ENCODE assay signal across 8 cellular contexts in genomic region chr11:536841-537621, GRCh38. TPM values are rescaled to one million over a fixed set of nuclear protein-coding genes. Genes with fewer than 3 reads are reported as not detected.
DNase-seq lines count a peak whose midpoint lies in the region; ATAC-seq and TF ChIP-seq lines count a peak whose summit lies in the region.

TSS of gene LRRC56 (plus strand) at chr11:537527. CDS start at chr11:540685, 3,158 bp downstream.

- in situ Hi-C loops in ACHN (cut with HindIII; ENCODE audit: low pct_ligation_motif_present, low pct_unique_long_range_greater_than_20kb, low sequenced_read_pairs) = no loop called here

- H3K36me3 ChIP-seq in DND-41 (ENCODE audit: insufficient read depth, low read length) (peaks cover 24% of the 10 kb centered on the region), SU-DHL-6 (ENCODE audit: low read length) (no peaks in the 10 kb centered on the region)

- peaks cover 2% of the 10 kb centered on the region for H3K36me3 Mint-ChIP-seq in activated naive CD8-positive, alpha-beta T cell treated with anti-CD3 and anti-CD28 coated beads, Interleukin-2, amount 10 ng/mL, durations not matched to agents 7 days and 5 days

- POLR2A ChIA-PET in activated naive CD8-positive, alpha-beta T cell treated with anti-CD3 and anti-CD28 coated beads, Interleukin-2, amount 10 ng/mL, durations not matched to agents 7 days and 5 days (lab: Charles Lee) = interaction anchor here (0.6 to 3.3 kb wide), 9 partner anchors 18 to 282 kb away, joined by 3 to 14 read pairs (median 3); partner anchors contain the start of genes RNH1, RPLP2 and SIGIRR

- H3K79me2 ChIP-seq in DND-41 (ENCODE audit: insufficient read depth, low read length) (peaks cover 18% of the 10 kb centered on the region), SU-DHL-6 (ENCODE audit: insufficient read depth, low read length) (peaks cover 12% of the 10 kb centered on the region)

- no peaks in the 10 kb centered on the region for H3K9me2 ChIP-seq in SU-DHL-6 (replicated peaks; ENCODE audit: insufficient read depth, low read length)

- intact Hi-C loops in left cardiac atrium (cut with DNase I) = no loop called here

- H2AFZ ChIP-seq in DND-41 (ENCODE audit: low read depth, low read length) = no peak within 1 kb of the TSS
- H2AFZ ChIP-seq in SU-DHL-6 (ENCODE audit: low read depth, low read length, severe bottlenecking) = peak within 1 kb of the TSS; percentile 60

- H3K9me3 ChIP-seq in DND-41 (ENCODE audit: insufficient read depth, low read length, severe bottlenecking) (no peaks in the 10 kb centered on the region), SU-DHL-6 (ENCODE audit: insufficient read depth, low read length) (no peaks in the 10 kb centered on the region)

- peaks cover 11% of the 10 kb centered on the region for H3F3A ChIP-seq in SU-DHL-6 (ENCODE audit: insufficient read depth)

- peak within 1 kb of the TSS in 1 of 2 experiments; percentile 96; a peak in 1 of 4 replicates for H3K4me3 ChIP-seq in DND-41 (ENCODE audit: low read depth in 1 of 2, low read length in 2 of 2)
- H3K4me3 ChIP-seq in SU-DHL-6 (ENCODE audit: insufficient read depth, low read length, poor library complexity, severe bottlenecking) = peak within 1 kb of the TSS; percentile 61
- H3K4me3 ChIP-seq in retinal pigment epithelial cell (ENCODE audit: low read length) = peak within 1 kb of the TSS; percentile 38

- H3K27ac ChIP-seq in DND-41 (ENCODE audit: low read length) (no peak within 1 kb of the TSS), SU-DHL-6 (ENCODE audit: low read depth, low read length) (peak within 1 kb of the TSS; percentile 90)

- TF ChIP-seq CTCF in DND-41 (IDR thresholded peaks at IDR 0.05; ENCODE audit: borderline replicate concordance, extremely low read depth, low read length, poor library complexity, severe bottlenecking) (no peak), SU-DHL-6 (IDR thresholded peaks at IDR 0.05; ENCODE audit: insufficient read depth, low read length, poor library complexity, severe bottlenecking) (no peak), retinal pigment epithelial cell (conservative IDR thresholded peaks at IDR 0.05; ENCODE audit: low read depth, low read length) (no peak)

- DNase-seq in DND-41 (peak; percentile 80), M059J (ENCODE audit: low read depth) (peak; percentile 86), left cardiac atrium (peak; percentile 84), retinal pigment epithelial cell (ENCODE audit: low read depth) (peak; percentile 36), ACHN (no peak)
- DNase-seq in activated naive CD8-positive, alpha-beta T cell treated with anti-CD3 and anti-CD28 coated beads, Interleukin-2, amount 10 ng/mL, durations not matched to agents 7 days and 5 days = peak; percentile 90

- peak within 1 kb of the TSS; percentile 92 for H3K27ac Mint-ChIP-seq in activated naive CD8-positive, alpha-beta T cell treated with anti-CD3 and anti-CD28 coated beads, Interleukin-2, amount 10 ng/mL, durations not matched to agents 7 days and 5 days

- peaks cover 27% of the 10 kb centered on the region for H4K20me1 ChIP-seq in DND-41 (ENCODE audit: insufficient read depth, low read length)
- H4K20me1 ChIP-seq in SU-DHL-6 (ENCODE audit: low read depth, low read length) = no peaks in the 10 kb centered on the region

- H3K4me1 Mint-ChIP-seq in activated naive CD8-positive, alpha-beta T cell treated with anti-CD3 and anti-CD28 coated beads, Interleukin-2, amount 10 ng/mL, durations not matched to agents 7 days and 5 days = peaks cover 7% of the 10 kb centered on the region

- H3K9me3 Mint-ChIP-seq in activated naive CD8-positive, alpha-beta T cell treated with anti-CD3 and anti-CD28 coated beads, Interleukin-2, amount 10 ng/mL, durations not matched to agents 7 days and 5 days = no peaks in the 10 kb centered on the region

- H3K4me3 Mint-ChIP-seq in activated naive CD8-positive, alpha-beta T cell treated with anti-CD3 and anti-CD28 coated beads, Interleukin-2, amount 10 ng/mL, durations not matched to agents 7 days and 5 days = peak within 1 kb of the TSS; percentile 89

- peak within 1 kb of the TSS; percentile 98 for H3K4me2 ChIP-seq in DND-41 (ENCODE audit: insufficient read depth, low read length)
- peak within 1 kb of the TSS; percentile 73 for H3K4me2 ChIP-seq in SU-DHL-6 (ENCODE audit: low read depth, low read length, poor library complexity, severe bottlenecking)

- peak within 1 kb of the TSS; percentile 88; the same call in 1 of the 2 replicates for H3K9ac ChIP-seq in DND-41 (ENCODE audit: low read depth, low read length)
- H3K9ac ChIP-seq in SU-DHL-6 (ENCODE audit: low read length) = peak within 1 kb of the TSS; percentile 62

- H3K27me3 Mint-ChIP-seq in activated naive CD8-positive, alpha-beta T cell treated with anti-CD3 and anti-CD28 coated beads, Interleukin-2, amount 10 ng/mL, durations not matched to agents 7 days and 5 days = no peaks in the 10 kb centered on the region

- H3K4me1 ChIP-seq in DND-41 (ENCODE audit: insufficient read depth, low read length) = peaks cover 41% of the 10 kb centered on the region

- H3K27me3 ChIP-seq in DND-41 (ENCODE audit: insufficient read depth, low read length, poor library complexity) = no peaks in the 10 kb centered on the region
- H3K27me3 ChIP-seq in SU-DHL-6 (ENCODE audit: low read length) = no peaks in the 10 kb centered on the region

- peak; percentile 20; the same call in 2 of the 3 replicates for ATAC-seq in DND-41 (ENCODE audit: insufficient read depth, low read depth)
- ATAC-seq in GM21737 (IDR thresholded peaks at IDR 0.05; ENCODE audit: unreplicated experiment) = peak; percentile 43
- ATAC-seq in activated naive CD8-positive, alpha-beta T cell treated with anti-CD3 and anti-CD28 coated beads, Interleukin-2, amount 10 ng/mL, durations not matched to agents 7 days and 5 days (ENCODE audit: low read depth) = peak; percentile 35
- ATAC-seq in left cardiac atrium = peak; percentile 20 to 53

RNA-seq across cellular contexts. Expression of gene LRRC56, which starts in this region (rescaled TPM):
- 0.25 and 0.34 TPM in 2 replicates for total RNA-seq in M059J (2014; rRNA removed; shearing (Covaris generic))
- 1 to 10 TPM; 4.3 to 4.7 TPM for total RNA-seq in activated naive CD8-positive, alpha-beta T cell treated with anti-CD3 and anti-CD28 coated beads, Interleukin-2, amount 10 ng/mL, durations not matched to agents 7 days and 5 days
- under 1 TPM; 0.47 to 0.68 TPM for total RNA-seq in left cardiac atrium

Comparison
In these comparisons a context has a peak if more than half of its experiments do, and no peak if none do; other contexts are left out.
1. Peak in DNase-seq in M059J; RNA of the gene not detected or under 1 TPM.
2. Peak in DNase-seq and ATAC-seq in left cardiac atrium; RNA of the gene not detected or under 1 TPM.